In the genomic region with DNA sequence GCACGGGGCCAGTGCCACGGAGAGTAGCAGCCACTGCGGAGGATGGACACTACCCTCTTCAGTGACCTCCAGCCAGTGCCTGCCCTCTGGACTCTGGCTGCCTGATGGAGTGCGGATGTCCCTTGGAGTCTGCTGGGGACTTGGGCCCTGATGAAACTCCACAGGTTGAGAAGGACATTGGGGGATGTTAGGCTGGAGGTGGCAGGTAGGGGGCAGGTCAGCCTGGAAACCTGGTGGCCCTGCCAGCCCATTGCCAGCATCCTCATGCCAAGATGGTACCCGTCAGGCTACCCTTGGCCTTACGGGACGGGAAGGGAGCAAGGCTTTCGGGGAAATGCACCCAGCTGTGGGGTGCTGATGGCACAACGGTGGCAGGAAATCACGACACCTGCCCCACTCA, we compare ENCODE assay signal across 38 cellular contexts. TPM values are rescaled to one million over a fixed set of nuclear protein-coding genes. Genes with fewer than 3 reads are reported as not detected.
"Had no signal": no experiment of that assay in that cellular context is flagged by ENCODE, and none has a peak within 500 bp of the region (broad histone marks: within the 10 kb centered on the region; RNA-seq: fewer than 3 reads in every experiment).

No MANE protein-coding gene starts in this region.

- H3K9me3 Mint-ChIP-seq: activated CD4-positive, alpha-beta memory T cell treated with anti-CD3 and anti-CD28 coated beads, Interleukin-2, amount 10 ng/mL, durations not matched to agents 7 days and 5 days; activated CD4-positive, alpha-beta T cell treated with anti-CD3 and anti-CD28 coated beads, Interleukin-2, amount 10 ng/mL, durations not matched to agents 7 days and 5 days; activated naive CD4-positive, alpha-beta T cell treated with anti-CD3 and anti-CD28 coated beads, Interleukin-2, amount 10 ng/mL, durations not matched to agents 7 days and 5 days; activated naive CD8-positive, alpha-beta T cell treated with anti-CD3 and anti-CD28 coated beads, Interleukin-2, amount 10 ng/mL, durations not matched to agents 7 days and 5 days; activated T-cell treated with anti-CD3 and anti-CD28 coated beads, Interleukin-2, amount 50 U/mL, for 24 hours; naive thymus-derived CD4-positive, alpha-beta T cell; stimulated activated memory B cell treated with anti-CD40 and anti-IgM and Interleukin-4, amounts not matched to agents 10 μg/mL and 1 μg/mL and 100 μg/mL, for 72 hours; stimulated activated naive CD8-positive, alpha-beta T cell treated with anti-CD3 and anti-CD28 coated beads, Interleukin-15, amount 100 ng/mL, for 72 hours; WTC11 had no signal

- H3K27ac Mint-ChIP-seq: activated CD4-positive, alpha-beta memory T cell treated with anti-CD3 and anti-CD28 coated beads, Interleukin-2, amount 10 ng/mL, durations not matched to agents 7 days and 5 days; activated CD4-positive, alpha-beta T cell treated with anti-CD3 and anti-CD28 coated beads, Interleukin-2, amount 10 ng/mL, durations not matched to agents 7 days and 5 days; activated naive CD4-positive, alpha-beta T cell treated with anti-CD3 and anti-CD28 coated beads, Interleukin-2, amount 10 ng/mL, durations not matched to agents 7 days and 5 days; activated naive CD8-positive, alpha-beta T cell treated with anti-CD3 and anti-CD28 coated beads, Interleukin-2, amount 10 ng/mL, durations not matched to agents 7 days and 5 days; activated T-cell treated with anti-CD3 and anti-CD28 coated beads, Interleukin-2, amount 50 U/mL, for 24 hours; naive thymus-derived CD4-positive, alpha-beta T cell; stimulated activated memory B cell treated with anti-CD40 and anti-IgM and Interleukin-4, amounts not matched to agents 10 μg/mL and 1 μg/mL and 100 μg/mL, for 72 hours; WTC11 had no signal

- H3K27ac ChIP-seq: ascending aorta, epithelial cell of prostate, esophagus squamous epithelium, gastrocnemius medialis, parathyroid adenoma, right atrium auricular region, thyroid gland, upper lobe of left lung, vagina had no signal

- H3K4me3 ChIP-seq: ascending aorta, esophagus squamous epithelium, gastrocnemius medialis, right atrium auricular region, smooth muscle cell, thyroid gland, upper lobe of left lung, vagina had no signal

- DNase-seq: activated CD4-positive, alpha-beta memory T cell treated with anti-CD3 and anti-CD28 coated beads, Interleukin-2, amount 10 ng/mL, durations not matched to agents 7 days and 5 days; activated CD4-positive, alpha-beta T cell treated with anti-CD3 and anti-CD28 coated beads for 1 hour; activated CD4-positive, alpha-beta T cell treated with anti-CD3 and anti-CD28 coated beads, Interleukin-2, amount 10 ng/mL, durations not matched to agents 7 days and 5 days; activated CD8-positive, alpha-beta memory T cell treated with anti-CD3 and anti-CD28 coated beads, Interleukin-2, amount 50 U/mL, for 48 hours; activated gamma-delta T cell; activated naive CD4-positive, alpha-beta T cell treated with anti-CD3 and anti-CD28 coated beads, Interleukin-2, amount 10 ng/mL, durations not matched to agents 7 days and 5 days; activated naive CD8-positive, alpha-beta T cell treated with anti-CD3 and anti-CD28 coated beads, Interleukin-2, amount 10 ng/mL, durations not matched to agents 7 days and 5 days; activated T-cell treated with anti-CD3 and anti-CD28 coated beads, Interleukin-2, amount 50 U/mL, for 24 hours; dermis blood vessel endothelial cell; effector CD4-positive, alpha-beta T cell; esophagus squamous epithelium; gastrocnemius medialis; glutamatergic neuron; midbrain; naive thymus-derived CD4-positive, alpha-beta T cell; occipital lobe; stimulated activated CD4-positive, alpha-beta T cell treated with anti-CD3 and anti-CD28 coated beads, Interleukin-1b, Interleukin-23, amount 100 ng/mL, for 48 hours; stimulated activated CD4-positive, alpha-beta T cell treated with anti-CD3 and anti-CD28 coated beads, Interleukin-4, amount 100 ng/mL, for 4 hours; stimulated activated CD8-positive, alpha-beta memory T cell treated with anti-CD3 and anti-CD28 coated beads, Interleukin-4, amount 100 ng/mL, for 48 hours; stimulated activated naive CD8-positive, alpha-beta T cell treated with anti-CD3 and anti-CD28 coated beads, Interleukin-15, amount 100 ng/mL, for 72 hours; substantia nigra; T-helper 2 cell; thyroid gland; upper lobe of left lung had no signal

- H3K36me3 Mint-ChIP-seq: activated naive CD4-positive, alpha-beta T cell treated with anti-CD3 and anti-CD28 coated beads, Interleukin-2, amount 10 ng/mL, durations not matched to agents 7 days and 5 days; activated naive CD8-positive, alpha-beta T cell treated with anti-CD3 and anti-CD28 coated beads, Interleukin-2, amount 10 ng/mL, durations not matched to agents 7 days and 5 days; brain; naive thymus-derived CD4-positive, alpha-beta T cell; stimulated activated memory B cell treated with anti-CD40 and anti-IgM and Interleukin-4, amounts not matched to agents 10 μg/mL and 1 μg/mL and 100 μg/mL, for 72 hours; WTC11 had no signal

- FAIRE-seq: colon, endometrium, islet of Langerhans had no signal

- H3K79me2 ChIP-seq: parathyroid adenoma had no signal

- H3K27me3 ChIP-seq: vagina had no signal

- H3K9me3 ChIP-seq: ascending aorta, esophagus squamous epithelium, gastrocnemius medialis, right atrium auricular region, thyroid gland, upper lobe of left lung, vagina had no signal

- H3K9ac ChIP-seq: parathyroid adenoma had no signal

- H3K4me2 ChIP-seq: smooth muscle cell had no signal

- H3K4me1 ChIP-seq: gastrocnemius medialis, parathyroid adenoma, vagina had no signal

- H2AFZ ChIP-seq: parathyroid adenoma had no signal

- H3K4me3 Mint-ChIP-seq: activated CD4-positive, alpha-beta memory T cell treated with anti-CD3 and anti-CD28 coated beads, Interleukin-2, amount 10 ng/mL, durations not matched to agents 7 days and 5 days; activated CD4-positive, alpha-beta T cell treated with anti-CD3 and anti-CD28 coated beads, Interleukin-2, amount 10 ng/mL, durations not matched to agents 7 days and 5 days; activated naive CD4-positive, alpha-beta T cell treated with anti-CD3 and anti-CD28 coated beads, Interleukin-2, amount 10 ng/mL, durations not matched to agents 7 days and 5 days; activated naive CD8-positive, alpha-beta T cell treated with anti-CD3 and anti-CD28 coated beads, Interleukin-2, amount 10 ng/mL, durations not matched to agents 7 days and 5 days; activated T-cell treated with anti-CD3 and anti-CD28 coated beads, Interleukin-2, amount 50 U/mL, for 24 hours; stimulated activated memory B cell treated with anti-CD40 and anti-IgM and Interleukin-4, amounts not matched to agents 10 μg/mL and 1 μg/mL and 100 μg/mL, for 72 hours; stimulated activated naive CD8-positive, alpha-beta T cell treated with anti-CD3 and anti-CD28 coated beads, Interleukin-15, amount 100 ng/mL, for 72 hours; WTC11 had no signal

- H3K36me3 ChIP-seq: ascending aorta, esophagus squamous epithelium, gastrocnemius medialis, right atrium auricular region, thyroid gland, upper lobe of left lung, vagina had no signal

- H3K4me1 Mint-ChIP-seq: activated CD4-positive, alpha-beta memory T cell treated with anti-CD3 and anti-CD28 coated beads, Interleukin-2, amount 10 ng/mL, durations not matched to agents 7 days and 5 days; activated naive CD8-positive, alpha-beta T cell treated with anti-CD3 and anti-CD28 coated beads, Interleukin-2, amount 10 ng/mL, durations not matched to agents 7 days and 5 days; naive thymus-derived CD4-positive, alpha-beta T cell; WTC11 had no signal

- ATAC-seq: gastrocnemius medialis; naive thymus-derived CD4-positive, alpha-beta T cell; stimulated activated memory B cell treated with anti-CD40 and anti-IgM and Interleukin-4, amounts not matched to agents 10 μg/mL and 1 μg/mL and 100 μg/mL, for 72 hours; stimulated activated naive CD8-positive, alpha-beta T cell treated with anti-CD3 and anti-CD28 coated beads, Interleukin-15, amount 100 ng/mL, for 72 hours; WTC11 had no signal

RNA-seq across cellular contexts. Expression of a gene that starts 4.0 kb away (rescaled TPM):
- total RNA-seq: ascending aorta, dermis blood vessel endothelial cell, gastrocnemius medialis, lower leg skin, pulmonary artery endothelial cell, right atrium auricular region, smooth muscle cell, vagina had no signal
- polyA plus RNA-seq: smooth muscle cell had no signal
